Comparison of ENCODE assay signal across 1 cellular context in genomic region chr1:202811296-202812175, GRCh38.
TF ChIP-seq lines count a peak whose summit lies in the region.

No MANE protein-coding gene starts in this region.

TF ChIP-seq in HepG2, 621 proteins besides CTCF, POLR2A, EP300 and RAD21 (continued from another document and continues in another):
- TF ChIP-seq, protein P1, sequence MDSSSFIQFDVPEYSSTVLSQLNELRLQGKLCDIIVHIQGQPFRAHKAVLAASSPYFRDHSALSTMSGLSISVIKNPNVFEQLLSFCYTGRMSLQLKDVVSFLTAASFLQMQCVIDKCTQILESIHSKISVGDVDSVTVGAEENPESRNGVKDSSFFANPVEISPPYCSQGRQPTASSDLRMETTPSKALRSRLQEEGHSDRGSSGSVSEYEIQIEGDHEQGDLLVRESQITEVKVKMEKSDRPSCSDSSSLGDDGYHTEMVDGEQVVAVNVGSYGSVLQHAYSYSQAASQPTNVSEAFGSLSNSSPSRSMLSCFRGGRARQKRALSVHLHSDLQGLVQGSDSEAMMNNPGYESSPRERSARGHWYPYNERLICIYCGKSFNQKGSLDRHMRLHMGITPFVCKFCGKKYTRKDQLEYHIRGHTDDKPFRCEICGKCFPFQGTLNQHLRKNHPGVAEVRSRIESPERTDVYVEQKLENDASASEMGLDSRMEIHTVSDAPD (CRISPR knock-in tag; IDR thresholded peaks at IDR 0.05), result no peak
- no peak for TF ChIP-seq TBL1XR1 (IDR thresholded peaks at IDR 0.05; ENCODE audit: borderline replicate concordance, low read length, partially characterized antibody)
- no peak for TF ChIP-seq MAFG (CRISPR knock-in tag; IDR thresholded peaks at IDR 0.05)
- TF ChIP-seq HMGXB4 (CRISPR knock-in tag; IDR thresholded peaks at IDR 0.05; ENCODE audit: borderline replicate concordance in 1 of 2, low read depth in 1 of 2), result peak in 1 of 2 experiments; percentile 11; a peak in 2 of 4 replicates
- no peak for TF ChIP-seq CBX1 (IDR thresholded peaks at IDR 0.05; ENCODE audit: low read depth)
- no peak for TF ChIP-seq ZNF18 (CRISPR knock-in tag; IDR thresholded peaks at IDR 0.05; ENCODE audit: insufficient replicate concordance)
- no peak for TF ChIP-seq ZNF841 (CRISPR knock-in tag; IDR thresholded peaks at IDR 0.05; ENCODE audit: borderline replicate concordance)
- TF ChIP-seq ZNF687 (CRISPR knock-in tag; IDR thresholded peaks at IDR 0.05), result peak; percentile 82
- 0 out of 2 replicates have a peak, but pooled peaks have one; percentile 52 for TF ChIP-seq ZMAT3 (CRISPR knock-in tag; conservative IDR thresholded peaks at IDR 0.05)
- no peak for TF ChIP-seq ONECUT2 (CRISPR knock-in tag; IDR thresholded peaks at IDR 0.05)
- TF ChIP-seq E2F5 (CRISPR knock-in tag; conservative IDR thresholded peaks at IDR 0.05), result no peak
- peak; percentile 44; the same call in 1 of the 2 replicates for TF ChIP-seq POGZ (CRISPR knock-in tag; IDR thresholded peaks at IDR 0.05)
- TF ChIP-seq, protein P2, sequence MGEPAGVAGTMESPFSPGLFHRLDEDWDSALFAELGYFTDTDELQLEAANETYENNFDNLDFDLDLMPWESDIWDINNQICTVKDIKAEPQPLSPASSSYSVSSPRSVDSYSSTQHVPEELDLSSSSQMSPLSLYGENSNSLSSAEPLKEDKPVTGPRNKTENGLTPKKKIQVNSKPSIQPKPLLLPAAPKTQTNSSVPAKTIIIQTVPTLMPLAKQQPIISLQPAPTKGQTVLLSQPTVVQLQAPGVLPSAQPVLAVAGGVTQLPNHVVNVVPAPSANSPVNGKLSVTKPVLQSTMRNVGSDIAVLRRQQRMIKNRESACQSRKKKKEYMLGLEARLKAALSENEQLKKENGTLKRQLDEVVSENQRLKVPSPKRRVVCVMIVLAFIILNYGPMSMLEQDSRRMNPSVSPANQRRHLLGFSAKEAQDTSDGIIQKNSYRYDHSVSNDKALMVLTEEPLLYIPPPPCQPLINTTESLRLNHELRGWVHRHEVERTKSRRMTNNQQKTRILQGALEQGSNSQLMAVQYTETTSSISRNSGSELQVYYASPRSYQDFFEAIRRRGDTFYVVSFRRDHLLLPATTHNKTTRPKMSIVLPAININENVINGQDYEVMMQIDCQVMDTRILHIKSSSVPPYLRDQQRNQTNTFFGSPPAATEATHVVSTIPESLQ (CRISPR knock-in tag; conservative IDR thresholded peaks at IDR 0.05), result no peak
- TF ChIP-seq SAP130 (CRISPR knock-in tag; IDR thresholded peaks at IDR 0.05; ENCODE audit: low read depth), result peak; percentile 44; the same call in 1 of the 2 replicates
- TF ChIP-seq ZFP37 (CRISPR knock-in tag; IDR thresholded peaks at IDR 0.05; ENCODE audit: borderline replicate concordance), result no peak
- TF ChIP-seq MXD1 (CRISPR knock-in tag; IDR thresholded peaks at IDR 0.05), result no peak
- no peak for TF ChIP-seq MAF1 (CRISPR knock-in tag; IDR thresholded peaks at IDR 0.05; ENCODE audit: borderline replicate concordance)
- no peak for TF ChIP-seq SOX6 (IDR thresholded peaks at IDR 0.05)
- peak; percentile 31; the same call in 1 of the 2 replicates for TF ChIP-seq SOX6 (CRISPR knock-in tag; IDR thresholded peaks at IDR 0.05)
- TF ChIP-seq ISL2 (CRISPR knock-in tag; IDR thresholded peaks at IDR 0.05), result no peak
- TF ChIP-seq SP4 (CRISPR knock-in tag; IDR thresholded peaks at IDR 0.05), result 0 out of 2 replicates have a peak, but pooled peaks have one; percentile 3
- no peak for TF ChIP-seq ZNF781 (CRISPR knock-in tag; IDR thresholded peaks at IDR 0.05; ENCODE audit: borderline replicate concordance, not compliant biosample characterization)
- TF ChIP-seq RFX3 (CRISPR knock-in tag; IDR thresholded peaks at IDR 0.05), result no peak
- TF ChIP-seq, protein P3, sequence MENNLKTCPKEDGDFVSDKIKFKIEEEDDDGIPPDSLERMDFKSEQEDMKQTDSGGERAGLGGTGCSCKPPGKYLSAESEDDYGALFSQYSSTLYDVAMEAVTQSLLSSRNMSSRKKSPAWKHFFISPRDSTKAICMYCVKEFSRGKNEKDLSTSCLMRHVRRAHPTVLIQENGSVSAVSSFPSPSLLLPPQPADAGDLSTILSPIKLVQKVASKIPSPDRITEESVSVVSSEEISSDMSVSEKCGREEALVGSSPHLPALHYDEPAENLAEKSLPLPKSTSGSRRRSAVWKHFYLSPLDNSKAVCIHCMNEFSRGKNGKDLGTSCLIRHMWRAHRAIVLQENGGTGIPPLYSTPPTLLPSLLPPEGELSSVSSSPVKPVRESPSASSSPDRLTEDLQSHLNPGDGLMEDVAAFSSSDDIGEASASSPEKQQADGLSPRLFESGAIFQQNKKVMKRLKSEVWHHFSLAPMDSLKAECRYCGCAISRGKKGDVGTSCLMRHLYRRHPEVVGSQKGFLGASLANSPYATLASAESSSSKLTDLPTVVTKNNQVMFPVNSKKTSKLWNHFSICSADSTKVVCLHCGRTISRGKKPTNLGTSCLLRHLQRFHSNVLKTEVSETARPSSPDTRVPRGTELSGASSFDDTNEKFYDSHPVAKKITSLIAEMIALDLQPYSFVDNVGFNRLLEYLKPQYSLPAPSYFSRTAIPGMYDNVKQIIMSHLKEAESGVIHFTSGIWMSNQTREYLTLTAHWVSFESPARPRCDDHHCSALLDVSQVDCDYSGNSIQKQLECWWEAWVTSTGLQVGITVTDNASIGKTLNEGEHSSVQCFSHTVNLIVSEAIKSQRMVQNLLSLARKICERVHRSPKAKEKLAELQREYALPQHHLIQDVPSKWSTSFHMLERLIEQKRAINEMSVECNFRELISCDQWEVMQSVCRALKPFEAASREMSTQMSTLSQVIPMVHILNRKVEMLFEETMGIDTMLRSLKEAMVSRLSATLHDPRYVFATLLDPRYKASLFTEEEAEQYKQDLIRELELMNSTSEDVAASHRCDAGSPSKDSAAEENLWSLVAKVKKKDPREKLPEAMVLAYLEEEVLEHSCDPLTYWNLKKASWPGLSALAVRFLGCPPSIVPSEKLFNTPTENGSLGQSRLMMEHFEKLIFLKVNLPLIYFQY (CRISPR knock-in tag; IDR thresholded peaks at IDR 0.05; ENCODE audit: borderline replicate concordance), result no peak
- no peak for TF ChIP-seq THAP11 (CRISPR knock-in tag; IDR thresholded peaks at IDR 0.05)
- TF ChIP-seq NFKBIZ (CRISPR knock-in tag; IDR thresholded peaks at IDR 0.05), result no peak
- no peak for TF ChIP-seq NR2F2 (IDR thresholded peaks at IDR 0.05; ENCODE audit: borderline replicate concordance, low read depth)
- 0 out of 2 replicates have a peak, but pooled peaks have one; percentile 31 for TF ChIP-seq GATAD2A (CRISPR knock-in tag; IDR thresholded peaks at IDR 0.05)
- peak; percentile 37; the same call in 1 of the 2 replicates for TF ChIP-seq DNMT1 (CRISPR knock-in tag; IDR thresholded peaks at IDR 0.05)
- TF ChIP-seq TFE3 (CRISPR knock-in tag; IDR thresholded peaks at IDR 0.05), result peak; percentile 58; the same call in 1 of the 2 replicates
- no peak for TF ChIP-seq GLMP (CRISPR knock-in tag; IDR thresholded peaks at IDR 0.05; ENCODE audit: borderline replicate concordance)
- TF ChIP-seq, protein P4, sequence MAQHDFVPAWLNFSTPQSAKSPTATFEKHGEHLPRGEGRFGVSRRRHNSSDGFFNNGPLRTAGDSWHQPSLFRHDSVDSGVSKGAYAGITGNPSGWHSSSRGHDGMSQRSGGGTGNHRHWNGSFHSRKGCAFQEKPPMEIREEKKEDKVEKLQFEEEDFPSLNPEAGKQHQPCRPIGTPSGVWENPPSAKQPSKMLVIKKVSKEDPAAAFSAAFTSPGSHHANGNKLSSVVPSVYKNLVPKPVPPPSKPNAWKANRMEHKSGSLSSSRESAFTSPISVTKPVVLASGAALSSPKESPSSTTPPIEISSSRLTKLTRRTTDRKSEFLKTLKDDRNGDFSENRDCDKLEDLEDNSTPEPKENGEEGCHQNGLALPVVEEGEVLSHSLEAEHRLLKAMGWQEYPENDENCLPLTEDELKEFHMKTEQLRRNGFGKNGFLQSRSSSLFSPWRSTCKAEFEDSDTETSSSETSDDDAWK (CRISPR knock-in tag; IDR thresholded peaks at IDR 0.05), result no peak
- TF ChIP-seq PAWR (CRISPR knock-in tag; IDR thresholded peaks at IDR 0.05; ENCODE audit: borderline replicate concordance), result no peak
- peak; percentile 65 for TF ChIP-seq HNRNPLL (IDR thresholded peaks at IDR 0.05; ENCODE audit: low read depth, low read length, poor library complexity, severe bottlenecking)
- TF ChIP-seq CENPX (CRISPR knock-in tag; IDR thresholded peaks at IDR 0.05), result no peak
